28 cellular contexts compared by ENCODE assay signal in the genomic region with DNA sequence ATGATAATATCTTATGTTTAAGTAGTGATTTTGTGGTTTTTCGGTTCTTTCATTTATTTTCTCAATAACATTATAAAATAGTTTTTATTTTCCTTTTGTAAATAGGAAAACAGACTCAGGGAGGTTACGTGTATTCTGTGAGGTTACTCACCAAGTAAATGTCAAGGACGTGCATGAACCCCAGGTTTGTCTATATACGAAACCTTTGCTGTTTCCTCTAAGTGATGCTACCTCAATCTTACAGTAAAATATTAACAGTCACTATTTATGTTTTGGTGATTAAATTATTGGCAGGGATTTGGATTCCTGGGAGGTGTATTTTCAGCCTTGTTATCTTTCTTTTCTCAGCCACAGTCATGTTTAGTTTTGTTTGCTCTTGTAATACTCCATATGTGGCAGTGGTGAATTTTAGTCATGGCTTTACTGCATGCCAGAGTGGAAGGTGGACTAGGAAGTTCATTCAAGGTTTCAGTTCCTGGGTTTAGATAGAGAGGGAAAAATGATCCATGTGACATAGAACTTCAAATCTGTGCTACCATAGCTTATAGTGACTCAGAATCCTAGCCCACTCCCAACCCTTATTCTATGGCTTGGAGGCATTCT.
DNase-seq lines count a peak whose midpoint lies in the region; FAIRE-seq and TF ChIP-seq lines count a peak whose summit lies in the region.
"Had no signal": no experiment of that assay in that cellular context is flagged by ENCODE, and none has a peak within 500 bp of the region (broad histone marks: within the 10 kb centered on the region; RNA-seq: fewer than 3 reads in every experiment).

No MANE protein-coding gene starts in this region.

- DNase-seq in Daoy (ENCODE audit: low read depth), result peak; percentile 14
- DNase-seq in astrocyte (ENCODE audit: low read depth), result peak; percentile 71
- DNase-seq in epithelial cell of esophagus (ENCODE audit: low read depth), result peak; percentile 37
- DNase-seq in iris pigment epithelial cell (ENCODE audit: low read depth), result peak; percentile 61
- no peak for DNase-seq in GM13976 (ENCODE audit: low spot score)
- DNase-seq in frontal cortex (ENCODE audit: low spot score in 2 of 2), result no peak
- no peak for DNase-seq in caudate nucleus (lab: John Stamatoyannopoulos, UW)
- no peak for DNase-seq in DMS114 treated with DMSO at 0.1 percent for 48 hours (lab: John Stamatoyannopoulos, UW; ENCODE audit: unreplicated experiment)
- DNase-seq: activated CD4-positive, alpha-beta T cell treated with anti-CD3 and anti-CD28 coated beads, Interleukin-2, amount 10 ng/mL, durations not matched to agents 7 days and 5 days; activated naive CD4-positive, alpha-beta T cell; activated T-cell treated with anti-CD3 and anti-CD28 coated beads, Interleukin-2, amount 50 U/mL, for 4 hours; dorsolateral prefrontal cortex; H7; NCI-H1092 treated with DMSO at 0.1 percent for 48 hours; NCI-H187 treated with DMSO at 0.1 percent for 48 hours; NCI-H524 treated with DMSO at 0.1 percent for 48 hours; NK-92 treated with Interleukin-12 subunit alpha and Interleukin-12 subunit beta, amount 100 ng/mL, for 24 hours; occipital lobe; PC-9; SIG-M5; stimulated activated CD4-positive, alpha-beta T cell treated with anti-CD3 and anti-CD28 coated beads, Interleukin-1b, Interleukin-23, amount 100 ng/mL, for 48 hours; stimulated activated CD8-positive, alpha-beta memory T cell treated with anti-CD3 and anti-CD28 coated beads, Interleukin-4, amount 100 ng/mL, for 48 hours; stomach; T-helper 9 cell; tibial artery had no signal

- H3K4me3 ChIP-seq in astrocyte (ENCODE audit: insufficient read depth, low read depth, low read length) (no peak overlapping the region), epithelial cell of esophagus (ENCODE audit: low read length) (no peak overlapping the region)
- H3K4me3 ChIP-seq: dorsolateral prefrontal cortex, hepatocyte, PC-9, smooth muscle cell, stomach, tibial artery had no signal

- no peak overlapping the region for H3K4me3 Mint-ChIP-seq in astrocyte (ENCODE audit: unreplicated experiment)
- H3K4me3 Mint-ChIP-seq: activated CD4-positive, alpha-beta T cell treated with anti-CD3 and anti-CD28 coated beads, Interleukin-2, amount 10 ng/mL, durations not matched to agents 7 days and 5 days; activated T-cell treated with anti-CD3 and anti-CD28 coated beads, Interleukin-2, amount 50 U/mL, for 4 hours; B cell had no signal

- no peaks in the 10 kb centered on the region for H3K79me2 ChIP-seq in astrocyte (ENCODE audit: insufficient read depth, low read length)
- H3K79me2 ChIP-seq: hepatocyte had no signal

- no peak overlapping the region for H3K27ac Mint-ChIP-seq in astrocyte (ENCODE audit: unreplicated experiment)
- H3K27ac Mint-ChIP-seq: activated CD4-positive, alpha-beta T cell treated with anti-CD3 and anti-CD28 coated beads, Interleukin-2, amount 10 ng/mL, durations not matched to agents 7 days and 5 days; B cell had no signal

- peaks cover 2% of the 10 kb centered on the region for H3K9me3 Mint-ChIP-seq in astrocyte (ENCODE audit: unreplicated experiment)
- H3K9me3 Mint-ChIP-seq: activated CD4-positive, alpha-beta T cell treated with anti-CD3 and anti-CD28 coated beads, Interleukin-2, amount 10 ng/mL, durations not matched to agents 7 days and 5 days; activated T-cell treated with anti-CD3 and anti-CD28 coated beads, Interleukin-2, amount 50 U/mL, for 4 hours had no signal

- peaks cover 3% of the 10 kb centered on the region for H3K4me1 ChIP-seq in astrocyte (ENCODE audit: insufficient read depth, low read length)
- H3K4me1 ChIP-seq: tibial artery had no signal

- H3K9me3 ChIP-seq in astrocyte (ENCODE audit: insufficient read depth, low read depth, low read length), result no peaks in the 10 kb centered on the region
- H3K9me3 ChIP-seq: stomach, tibial artery had no signal

- TF ChIP-seq CTCF in astrocyte (IDR thresholded peaks at IDR 0.05; ENCODE audit: insufficient read depth, low read depth, low read length) (no peak), epithelial cell of esophagus (IDR thresholded peaks at IDR 0.05; ENCODE audit: insufficient read depth, low read depth, low read length, missing control alignments) (no peak), GM13976 (IDR thresholded peaks at IDR 0.05; ENCODE audit: borderline replicate concordance, control extremely low read depth, extremely low read depth, insufficient read depth, missing control alignments) (no peak)

- no peaks in the 10 kb centered on the region for H3K36me3 ChIP-seq in astrocyte (ENCODE audit: insufficient read depth, low read length)
- H3K36me3 ChIP-seq: stomach, tibial artery had no signal

- H2AFZ ChIP-seq in astrocyte (ENCODE audit: low read depth, low read length), result no peak overlapping the region
- H2AFZ ChIP-seq: hepatocyte, PC-9 had no signal

- FAIRE-seq in astrocyte (lab: Jason Lieb, UNC), result no peak
- no peak for FAIRE-seq in frontal cortex (lab: Jason Lieb, UNC)

- no peaks in the 10 kb centered on the region for H3K27me3 Mint-ChIP-seq in astrocyte (ENCODE audit: low read depth, unreplicated experiment)
- H3K27me3 Mint-ChIP-seq: activated CD4-positive, alpha-beta T cell treated with anti-CD3 and anti-CD28 coated beads, Interleukin-2, amount 10 ng/mL, durations not matched to agents 7 days and 5 days; B cell had no signal

- H3K27me3 ChIP-seq in astrocyte (ENCODE audit: insufficient read depth, low read length), result no peaks in the 10 kb centered on the region
- H3K27me3 ChIP-seq: dorsolateral prefrontal cortex, hepatocyte, stomach, tibial artery had no signal

- H4K20me1 ChIP-seq in astrocyte (ENCODE audit: insufficient read depth, low read length), result no peaks in the 10 kb centered on the region

- H3K4me1 Mint-ChIP-seq in astrocyte (ENCODE audit: low read depth, unreplicated experiment), result peaks cover 5% of the 10 kb centered on the region
- H3K4me1 Mint-ChIP-seq: activated CD4-positive, alpha-beta T cell treated with anti-CD3 and anti-CD28 coated beads, Interleukin-2, amount 10 ng/mL, durations not matched to agents 7 days and 5 days; B cell had no signal

- no peak overlapping the region for H3K9ac ChIP-seq in astrocyte (ENCODE audit: low read length)

- peak overlapping the region; percentile 3 for H3K27ac ChIP-seq in astrocyte (ENCODE audit: low read depth, low read length)
- no peak overlapping the region for H3K27ac ChIP-seq in caudate nucleus (ENCODE audit: low read depth, low read length)
- H3K27ac ChIP-seq: dorsolateral prefrontal cortex, hepatocyte, PC-9, tibial artery had no signal

- in situ Hi-C loops in GM13976 (cut with MboI; ENCODE audit: low sequenced_read_pairs, unreplicated experiment), result no loop called here

- no peak overlapping the region for H3K4me2 ChIP-seq in astrocyte (ENCODE audit: low read length)
- H3K4me2 ChIP-seq: hepatocyte, PC-9, smooth muscle cell had no signal

- no peaks in the 10 kb centered on the region for H3K36me3 Mint-ChIP-seq in astrocyte (ENCODE audit: low read depth, unreplicated experiment)

Comparison
In these comparisons a context has a peak if more than half of its experiments do, and no peak if none do; other contexts are left out.
1. DNase-seq: peak in Daoy (single experiment), astrocyte (single experiment), epithelial cell of esophagus (single experiment) and iris pigment epithelial cell (single experiment); none in GM13976 (single experiment), frontal cortex (0 of 2), caudate nucleus (0 of 61) and DMS114 treated with DMSO at 0.1 percent for 48 hours (single experiment).